In genomic region chr7:107877731-107878382, GRCh38 we compare ENCODE assay signal across 24 cellular contexts.
"Had no signal": no experiment of that assay in that cellular context is flagged by ENCODE, and none has a peak within 500 bp of the region (broad histone marks: within the 10 kb centered on the region; RNA-seq: fewer than 3 reads in every experiment).

No MANE protein-coding gene starts in this region.

- H2AFZ ChIP-seq: hepatocyte had no signal

- DNase-seq: colonic mucosa; effector CD8-positive, alpha-beta T cell; endodermal cell; foreskin keratinocyte; heart left ventricle; kidney; left ventricle myocardium inferior; natural killer cell; sigmoid colon; stimulated activated CD4-positive, alpha-beta T cell treated with anti-CD3 and anti-CD28 coated beads, Interleukin-2, amount 100 ng/mL, for 24 hours; stimulated activated CD4-positive, alpha-beta T cell treated with anti-CD3 and anti-CD28 coated beads, Interleukin-4, amount 100 ng/mL, for 24 hours; stimulated activated naive CD4-positive, alpha-beta T cell treated with Interleukin-2 at 50 U/mL for 16 hours; stomach; tibial artery had no signal

- H3K36me3 ChIP-seq: colonic mucosa, esophagus muscularis mucosa, gastroesophageal sphincter, heart left ventricle, left ventricle myocardium inferior, neutrophil, prostate gland, right atrium auricular region, sigmoid colon, stomach, tibial artery had no signal

- H3K27ac ChIP-seq: colonic mucosa, esophagus muscularis mucosa, foreskin keratinocyte, gastroesophageal sphincter, heart left ventricle, hepatocyte, left ventricle myocardium inferior, neutrophil, prostate gland, right atrium auricular region, sigmoid colon, stomach, tibial artery had no signal

- FAIRE-seq: endothelial cell of umbilical vein, kidney, urothelium cell line had no signal

- H3K4me3 ChIP-seq: colonic mucosa, esophagus muscularis mucosa, gastroesophageal sphincter, heart left ventricle, hepatocyte, left ventricle myocardium inferior, lung, prostate gland, right atrium auricular region, sigmoid colon, stomach, tibial artery had no signal

- ATAC-seq: gastroesophageal sphincter; heart left ventricle; natural killer cell; stimulated activated effector memory CD8-positive, alpha-beta T cell treated with anti-CD3 and anti-CD28 coated beads, Interleukin-12 subunit alpha, Interleukin-12 subunit beta, amount 100 ng/mL, for 72 hours had no signal

- H3K4me2 ChIP-seq: hepatocyte had no signal

- H3K27me3 ChIP-seq: colonic mucosa, esophagus muscularis mucosa, gastroesophageal sphincter, heart left ventricle, right atrium auricular region, sigmoid colon, stomach had no signal

- H3K79me2 ChIP-seq: hepatocyte had no signal

- H3K4me1 ChIP-seq: colonic mucosa, foreskin keratinocyte, prostate gland, right atrium auricular region, tibial artery had no signal

- H3K9me3 ChIP-seq: colonic mucosa, esophagus muscularis mucosa, gastroesophageal sphincter, heart left ventricle, left ventricle myocardium inferior, neutrophil, prostate gland, right atrium auricular region, sigmoid colon, stomach, tibial artery had no signal
